Comparison of ENCODE assay signal across 22 cellular contexts in the genomic region with DNA sequence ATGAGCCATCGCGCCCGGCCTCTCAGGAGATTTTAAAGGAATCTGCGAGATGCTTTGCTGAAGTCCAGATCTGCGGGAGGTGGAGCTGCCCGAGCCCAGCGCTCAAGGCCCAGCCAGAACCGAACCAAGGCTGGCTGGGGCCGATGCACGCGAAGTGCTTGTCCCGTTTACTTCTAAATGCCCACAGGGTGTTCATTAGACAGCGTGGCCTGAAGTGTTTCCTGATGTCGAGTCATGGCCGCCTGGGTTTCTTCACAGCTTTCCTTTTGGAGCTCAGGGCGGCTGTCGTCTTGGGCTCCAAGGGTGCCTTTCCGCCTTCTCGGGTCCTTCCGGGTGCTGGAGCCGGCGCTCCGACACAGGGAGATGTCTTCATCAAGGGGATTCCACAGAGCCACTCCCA. TPM values are rescaled to one million over a fixed set of nuclear protein-coding genes. Genes with fewer than 3 reads are reported as not detected.
"Had no signal": no experiment of that assay in that cellular context is flagged by ENCODE, and none has a peak within 500 bp of the region (broad histone marks: within the 10 kb centered on the region; RNA-seq: fewer than 3 reads in every experiment).

No MANE protein-coding gene starts in this region.

- H3K4me3 Mint-ChIP-seq: activated CD4-positive, alpha-beta memory T cell treated with anti-CD3 and anti-CD28 coated beads for 36 hours; activated CD4-positive, alpha-beta T cell treated with anti-CD3 and anti-CD28 coated beads, Interleukin-2, amount 10 ng/mL, durations not matched to agents 24 days and 14 days; activated T-cell treated with anti-CD3 and anti-CD28 coated beads, Interleukin-2, amount 50 U/mL, for 4 hours; naive thymus-derived CD8-positive, alpha-beta T cell; neural crest cell had no signal

- DNase-seq: activated CD4-positive, alpha-beta memory T cell treated with anti-CD3 and anti-CD28 coated beads for 36 hours; activated CD4-positive, alpha-beta T cell treated with anti-CD3 and anti-CD28 coated beads, Interleukin-2, amount 10 ng/mL, durations not matched to agents 24 days and 14 days; activated gamma-delta T cell treated with Interleukin-2 at 50 U/mL for 16 hours; activated naive CD4-positive, alpha-beta T cell treated with anti-CD3 and anti-CD28 coated beads, Interleukin-2, amount 50 U/mL, for 16 hours; activated T-cell treated with anti-CD3 and anti-CD28 coated beads, Interleukin-2, amount 50 U/mL, for 4 hours; amniotic stem cell; central memory CD4-positive, alpha-beta T cell; foreskin keratinocyte; heart left ventricle; left cardiac atrium; left ventricle myocardium superior; naive thymus-derived CD8-positive, alpha-beta T cell; right cardiac atrium; stimulated activated CD4-positive, alpha-beta T cell treated with anti-CD3 and anti-CD28 coated beads, Interleukin-15, amount 100 ng/mL, for 24 hours; stimulated activated CD4-positive, alpha-beta T cell treated with anti-CD3 and anti-CD28 coated beads, Interleukin-2, amount 100 ng/mL, for 24 hours; stimulated activated naive CD8-positive, alpha-beta T cell treated with anti-CD3 and anti-CD28 coated beads, Interleukin-15, Interleukin-2, amounts not matched to agents 100 U/mL and 50 U/mL, for 24 hours; T-helper 1 cell; testis; transverse colon had no signal

- H3K27ac Mint-ChIP-seq: activated CD4-positive, alpha-beta memory T cell treated with anti-CD3 and anti-CD28 coated beads for 36 hours; activated CD4-positive, alpha-beta T cell treated with anti-CD3 and anti-CD28 coated beads, Interleukin-2, amount 10 ng/mL, durations not matched to agents 24 days and 14 days had no signal

- H3K27me3 Mint-ChIP-seq: activated CD4-positive, alpha-beta memory T cell treated with anti-CD3 and anti-CD28 coated beads for 36 hours; activated T-helper 17 cell treated with anti-CD3 and anti-CD28 coated beads, Interleukin-2, amount 50 U/mL, for 72 hours; naive thymus-derived CD8-positive, alpha-beta T cell had no signal

- ATAC-seq: activated CD4-positive, CD25-positive, alpha-beta regulatory T cell treated with anti-CD3 and anti-CD28 coated beads, Interleukin-2, amount 50 U/mL, for 24 hours; activated T-cell treated with anti-CD3 and anti-CD28 coated beads, Interleukin-2, amount 50 U/mL, for 4 hours; activated T-helper 17 cell treated with anti-CD3 and anti-CD28 coated beads, Interleukin-2, amount 50 U/mL, for 72 hours; foreskin keratinocyte; heart left ventricle; left cardiac atrium; left ventricle myocardium superior; naive thymus-derived CD8-positive, alpha-beta T cell; right cardiac atrium; stimulated activated naive CD8-positive, alpha-beta T cell treated with anti-CD3 and anti-CD28 coated beads, Interleukin-15, Interleukin-2, amounts not matched to agents 100 U/mL and 50 U/mL, for 24 hours had no signal

- H3K9me3 Mint-ChIP-seq: activated CD4-positive, alpha-beta memory T cell treated with anti-CD3 and anti-CD28 coated beads for 36 hours; activated CD4-positive, alpha-beta T cell treated with anti-CD3 and anti-CD28 coated beads, Interleukin-2, amount 10 ng/mL, durations not matched to agents 24 days and 14 days; activated T-cell treated with anti-CD3 and anti-CD28 coated beads, Interleukin-2, amount 50 U/mL, for 4 hours; activated T-helper 17 cell treated with anti-CD3 and anti-CD28 coated beads, Interleukin-2, amount 50 U/mL, for 72 hours; naive thymus-derived CD8-positive, alpha-beta T cell had no signal

- H3K36me3 Mint-ChIP-seq: activated CD4-positive, alpha-beta memory T cell treated with anti-CD3 and anti-CD28 coated beads for 36 hours; naive thymus-derived CD8-positive, alpha-beta T cell had no signal

RNA-seq across cellular contexts. Expression of a gene that starts 25.1 kb away (rescaled TPM):
- polyA plus RNA-seq: foreskin keratinocyte, heart left ventricle, right cardiac atrium had no signal
